1 cellular context compared by ENCODE assay signal in the genomic region with DNA sequence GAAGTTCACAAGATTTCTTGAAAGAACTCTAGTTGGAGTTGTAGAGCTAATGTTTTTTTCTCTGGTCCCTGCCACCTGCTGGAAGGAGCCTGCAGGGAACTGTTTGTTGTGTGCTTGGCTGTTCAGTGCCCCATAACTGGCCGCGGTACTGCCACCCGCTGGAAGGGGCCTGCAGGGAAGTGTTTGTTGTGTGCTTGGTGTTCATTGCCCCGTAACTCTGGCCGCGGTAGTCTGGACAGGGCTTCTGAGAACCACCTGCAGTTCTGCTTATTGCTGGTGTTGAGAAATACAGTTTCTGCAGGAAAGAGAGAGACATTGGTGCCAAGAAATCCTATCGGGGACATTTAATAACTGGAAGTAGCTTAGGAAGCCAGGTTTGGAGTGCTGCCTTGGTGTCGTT.
A peak's percentile ranks its signal among the peaks of the same experiment; 100 is the strongest.
TF ChIP-seq lines count a peak whose summit lies in the region.

No MANE protein-coding gene starts in this region.

TF ChIP-seq in HepG2, 621 proteins besides CTCF, POLR2A, EP300 and RAD21 (continued from another document and continues in another):
- TF ChIP-seq, protein P1, sequence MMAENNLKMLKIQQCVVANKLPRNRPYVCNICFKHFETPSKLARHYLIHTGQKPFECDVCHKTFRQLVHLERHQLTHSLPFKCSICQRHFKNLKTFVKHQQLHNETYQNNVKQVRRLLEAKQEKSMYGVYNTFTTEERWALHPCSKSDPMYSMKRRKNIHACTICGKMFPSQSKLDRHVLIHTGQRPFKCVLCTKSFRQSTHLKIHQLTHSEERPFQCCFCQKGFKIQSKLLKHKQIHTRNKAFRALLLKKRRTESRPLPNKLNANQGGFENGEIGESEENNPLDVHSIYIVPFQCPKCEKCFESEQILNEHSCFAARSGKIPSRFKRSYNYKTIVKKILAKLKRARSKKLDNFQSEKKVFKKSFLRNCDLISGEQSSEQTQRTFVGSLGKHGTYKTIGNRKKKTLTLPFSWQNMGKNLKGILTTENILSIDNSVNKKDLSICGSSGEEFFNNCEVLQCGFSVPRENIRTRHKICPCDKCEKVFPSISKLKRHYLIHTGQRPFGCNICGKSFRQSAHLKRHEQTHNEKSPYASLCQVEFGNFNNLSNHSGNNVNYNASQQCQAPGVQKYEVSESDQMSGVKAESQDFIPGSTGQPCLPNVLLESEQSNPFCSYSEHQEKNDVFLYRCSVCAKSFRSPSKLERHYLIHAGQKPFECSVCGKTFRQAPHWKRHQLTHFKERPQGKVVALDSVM (CRISPR knock-in tag; IDR thresholded peaks at IDR 0.05) = no peak
- TF ChIP-seq, protein P2, sequence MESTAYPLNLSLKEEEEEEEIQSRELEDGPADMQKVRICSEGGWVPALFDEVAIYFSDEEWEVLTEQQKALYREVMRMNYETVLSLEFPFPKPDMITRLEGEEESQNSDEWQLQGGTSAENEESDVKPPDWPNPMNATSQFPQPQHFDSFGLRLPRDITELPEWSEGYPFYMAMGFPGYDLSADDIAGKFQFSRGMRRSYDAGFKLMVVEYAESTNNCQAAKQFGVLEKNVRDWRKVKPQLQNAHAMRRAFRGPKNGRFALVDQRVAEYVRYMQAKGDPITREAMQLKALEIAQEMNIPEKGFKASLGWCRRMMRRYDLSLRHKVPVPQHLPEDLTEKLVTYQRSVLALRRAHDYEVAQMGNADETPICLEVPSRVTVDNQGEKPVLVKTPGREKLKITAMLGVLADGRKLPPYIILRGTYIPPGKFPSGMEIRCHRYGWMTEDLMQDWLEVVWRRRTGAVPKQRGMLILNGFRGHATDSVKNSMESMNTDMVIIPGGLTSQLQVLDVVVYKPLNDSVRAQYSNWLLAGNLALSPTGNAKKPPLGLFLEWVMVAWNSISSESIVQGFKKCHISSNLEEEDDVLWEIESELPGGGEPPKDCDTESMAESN (CRISPR knock-in tag; conservative IDR thresholded peaks at IDR 0.05) = 0 out of 2 replicates have a peak, but pooled peaks have one; percentile 36
- TF ChIP-seq MZF1 (CRISPR knock-in tag; IDR thresholded peaks at IDR 0.05; ENCODE audit: borderline replicate concordance) (peak; percentile 68; the same call in 1 of the 2 replicates), WIZ (CRISPR knock-in tag; IDR thresholded peaks at IDR 0.05) (no peak), CAMTA2 (CRISPR knock-in tag; IDR thresholded peaks at IDR 0.05; ENCODE audit: borderline replicate concordance) (no peak), ELF3 (CRISPR knock-in tag; IDR thresholded peaks at IDR 0.05) (peak; percentile 65), NR2C2 (CRISPR knock-in tag; IDR thresholded peaks at IDR 0.05; ENCODE audit: borderline replicate concordance) (no peak), PHF21A (CRISPR knock-in tag; IDR thresholded peaks at IDR 0.05) (0 out of 2 replicates have a peak, but pooled peaks have one; percentile 38), ZNF335 (CRISPR knock-in tag; IDR thresholded peaks at IDR 0.05) (0 out of 2 replicates have a peak, but pooled peaks have one; percentile 27), GATAD1 (CRISPR knock-in tag; IDR thresholded peaks at IDR 0.05) (0 out of 2 replicates have a peak, but pooled peaks have one; percentile 40), FOXA3 (CRISPR knock-in tag; IDR thresholded peaks at IDR 0.05) (peak; percentile 44; the same call in 1 of the 2 replicates), SP5 (CRISPR knock-in tag; IDR thresholded peaks at IDR 0.05; ENCODE audit: borderline replicate concordance, low read depth) (no peak), TOE1 (CRISPR knock-in tag; IDR thresholded peaks at IDR 0.05) (0 out of 2 replicates have a peak, but pooled peaks have one; percentile 46), MIER3 (CRISPR knock-in tag; IDR thresholded peaks at IDR 0.05; ENCODE audit: borderline replicate concordance) (0 out of 2 replicates have a peak, but pooled peaks have one; percentile 51), ZNF121 (CRISPR knock-in tag; IDR thresholded peaks at IDR 0.05) (peak; percentile 57; the same call in 1 of the 2 replicates), MLLT10 (CRISPR knock-in tag; IDR thresholded peaks at IDR 0.05) (no peak), FIP1L1 (IDR thresholded peaks at IDR 0.05; ENCODE audit: borderline replicate concordance, insufficient read depth, low read depth, low read length) (no peak), HNRNPL (IDR thresholded peaks at IDR 0.05; ENCODE audit: low read depth, low read length) (peak; percentile 47; the same call in 1 of the 2 replicates), TSC22D2 (CRISPR knock-in tag; IDR thresholded peaks at IDR 0.05; ENCODE audit: borderline replicate concordance) (peak; percentile 63; the same call in 1 of the 2 replicates), IRF2 (CRISPR knock-in tag; IDR thresholded peaks at IDR 0.05) (peak; percentile 67; the same call in 1 of the 2 replicates), KLF9 (CRISPR knock-in tag; IDR thresholded peaks at IDR 0.05; ENCODE audit: low read depth) (no peak), ZNF557 (CRISPR knock-in tag; IDR thresholded peaks at IDR 0.05) (0 out of 2 replicates have a peak, but pooled peaks have one; percentile 47), SMARCE1 (IDR thresholded peaks at IDR 0.05; ENCODE audit: borderline replicate concordance) (no peak), RXRB (CRISPR knock-in tag; IDR thresholded peaks at IDR 0.05; ENCODE audit: borderline replicate concordance) (peak; percentile 32; the same call in 1 of the 2 replicates), PHF5A (CRISPR knock-in tag; IDR thresholded peaks at IDR 0.05; ENCODE audit: low read depth, unreplicated experiment) (no peak), ZNF562 (CRISPR knock-in tag; IDR thresholded peaks at IDR 0.05; ENCODE audit: borderline replicate concordance) (no peak), ZNF782 (CRISPR knock-in tag; IDR thresholded peaks at IDR 0.05; ENCODE audit: borderline replicate concordance) (no peak), SP2 (CRISPR knock-in tag; IDR thresholded peaks at IDR 0.05) (no peak), ZNF652 (CRISPR knock-in tag; IDR thresholded peaks at IDR 0.05; ENCODE audit: borderline replicate concordance, low read depth) (no peak), KLF6 (CRISPR knock-in tag; IDR thresholded peaks at IDR 0.05) (no peak), GABPB1 (CRISPR knock-in tag; IDR thresholded peaks at IDR 0.05) (no peak), XRCC5 (optimal IDR thresholded peaks at IDR 0.05; ENCODE audit: low read length) (peak; percentile 91), THAP11 (CRISPR knock-in tag; IDR thresholded peaks at IDR 0.05) (peak; percentile 41; the same call in 1 of the 2 replicates), MIXL1 (CRISPR knock-in tag; IDR thresholded peaks at IDR 0.05) (peak; percentile 46; the same call in 1 of the 2 replicates), ZSCAN12 (CRISPR knock-in tag; IDR thresholded peaks at IDR 0.05) (no peak)
- TF ChIP-seq, protein P3, sequence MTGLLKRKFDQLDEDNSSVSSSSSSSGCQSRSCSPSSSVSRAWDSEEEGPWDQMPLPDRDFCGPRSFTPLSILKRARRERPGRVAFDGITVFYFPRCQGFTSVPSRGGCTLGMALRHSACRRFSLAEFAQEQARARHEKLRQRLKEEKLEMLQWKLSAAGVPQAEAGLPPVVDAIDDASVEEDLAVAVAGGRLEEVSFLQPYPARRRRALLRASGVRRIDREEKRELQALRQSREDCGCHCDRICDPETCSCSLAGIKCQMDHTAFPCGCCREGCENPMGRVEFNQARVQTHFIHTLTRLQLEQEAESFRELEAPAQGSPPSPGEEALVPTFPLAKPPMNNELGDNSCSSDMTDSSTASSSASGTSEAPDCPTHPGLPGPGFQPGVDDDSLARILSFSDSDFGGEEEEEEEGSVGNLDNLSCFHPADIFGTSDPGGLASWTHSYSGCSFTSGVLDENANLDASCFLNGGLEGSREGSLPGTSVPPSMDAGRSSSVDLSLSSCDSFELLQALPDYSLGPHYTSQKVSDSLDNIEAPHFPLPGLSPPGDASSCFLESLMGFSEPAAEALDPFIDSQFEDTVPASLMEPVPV (CRISPR knock-in tag; IDR thresholded peaks at IDR 0.05) = no peak
- TF ChIP-seq, protein P4, sequence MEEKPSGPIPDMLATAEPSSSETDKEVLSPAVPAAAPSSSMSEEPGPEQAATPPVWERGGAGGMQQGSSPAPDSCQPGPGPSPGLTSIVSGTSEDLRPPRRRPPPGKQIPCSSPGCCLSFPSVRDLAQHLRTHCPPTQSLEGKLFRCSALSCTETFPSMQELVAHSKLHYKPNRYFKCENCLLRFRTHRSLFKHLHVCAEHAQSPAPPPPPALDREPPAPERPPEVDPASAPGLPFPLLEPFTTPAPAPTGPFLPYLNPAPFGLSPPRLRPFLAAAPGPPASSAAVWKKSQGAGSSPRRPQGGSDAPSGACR (CRISPR knock-in tag; IDR thresholded peaks at IDR 0.05) = 0 out of 2 replicates have a peak, but pooled peaks have one; percentile 27
- TF ChIP-seq, protein P5, sequence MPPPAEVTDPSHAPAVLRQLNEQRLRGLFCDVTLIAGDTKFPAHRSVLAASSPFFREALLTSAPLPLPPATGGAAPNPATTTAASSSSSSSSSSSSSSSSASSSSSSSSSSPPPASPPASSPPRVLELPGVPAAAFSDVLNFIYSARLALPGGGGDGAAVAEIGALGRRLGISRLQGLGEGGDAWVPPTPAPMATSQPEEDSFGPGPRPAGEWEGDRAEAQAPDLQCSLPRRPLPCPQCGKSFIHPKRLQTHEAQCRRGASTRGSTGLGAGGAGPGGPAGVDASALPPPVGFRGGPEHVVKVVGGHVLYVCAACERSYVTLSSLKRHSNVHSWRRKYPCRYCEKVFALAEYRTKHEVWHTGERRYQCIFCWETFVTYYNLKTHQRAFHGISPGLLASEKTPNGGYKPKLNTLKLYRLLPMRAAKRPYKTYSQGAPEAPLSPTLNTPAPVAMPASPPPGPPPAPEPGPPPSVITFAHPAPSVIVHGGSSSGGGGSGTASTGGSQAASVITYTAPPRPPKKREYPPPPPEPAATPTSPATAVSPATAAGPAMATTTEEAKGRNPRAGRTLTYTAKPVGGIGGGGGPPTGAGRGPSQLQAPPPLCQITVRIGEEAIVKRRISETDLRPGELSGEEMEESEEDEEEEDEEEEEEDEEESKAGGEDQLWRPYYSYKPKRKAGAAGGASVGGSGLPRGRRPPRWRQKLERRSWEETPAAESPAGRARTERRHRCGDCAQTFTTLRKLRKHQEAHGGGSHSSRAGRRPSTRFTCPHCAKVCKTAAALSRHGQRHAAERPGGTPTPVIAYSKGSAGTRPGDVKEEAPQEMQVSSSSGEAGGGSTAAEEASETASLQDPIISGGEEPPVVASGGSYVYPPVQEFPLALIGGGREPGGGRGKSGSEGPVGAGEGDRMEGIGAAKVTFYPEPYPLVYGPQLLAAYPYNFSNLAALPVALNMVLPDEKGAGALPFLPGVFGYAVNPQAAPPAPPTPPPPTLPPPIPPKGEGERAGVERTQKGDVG (CRISPR knock-in tag; IDR thresholded peaks at IDR 0.05; ENCODE audit: borderline replicate concordance) = 0 out of 2 replicates have a peak, but pooled peaks have one; percentile 50
- TF ChIP-seq, protein P6, sequence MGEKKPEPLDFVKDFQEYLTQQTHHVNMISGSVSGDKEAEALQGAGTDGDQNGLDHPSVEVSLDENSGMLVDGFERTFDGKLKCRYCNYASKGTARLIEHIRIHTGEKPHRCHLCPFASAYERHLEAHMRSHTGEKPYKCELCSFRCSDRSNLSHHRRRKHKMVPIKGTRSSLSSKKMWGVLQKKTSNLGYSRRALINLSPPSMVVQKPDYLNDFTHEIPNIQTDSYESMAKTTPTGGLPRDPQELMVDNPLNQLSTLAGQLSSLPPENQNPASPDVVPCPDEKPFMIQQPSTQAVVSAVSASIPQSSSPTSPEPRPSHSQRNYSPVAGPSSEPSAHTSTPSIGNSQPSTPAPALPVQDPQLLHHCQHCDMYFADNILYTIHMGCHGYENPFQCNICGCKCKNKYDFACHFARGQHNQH (CRISPR knock-in tag; IDR thresholded peaks at IDR 0.05) = peak; percentile 56; the same call in 1 of the 2 replicates
- TF ChIP-seq, protein P7, sequence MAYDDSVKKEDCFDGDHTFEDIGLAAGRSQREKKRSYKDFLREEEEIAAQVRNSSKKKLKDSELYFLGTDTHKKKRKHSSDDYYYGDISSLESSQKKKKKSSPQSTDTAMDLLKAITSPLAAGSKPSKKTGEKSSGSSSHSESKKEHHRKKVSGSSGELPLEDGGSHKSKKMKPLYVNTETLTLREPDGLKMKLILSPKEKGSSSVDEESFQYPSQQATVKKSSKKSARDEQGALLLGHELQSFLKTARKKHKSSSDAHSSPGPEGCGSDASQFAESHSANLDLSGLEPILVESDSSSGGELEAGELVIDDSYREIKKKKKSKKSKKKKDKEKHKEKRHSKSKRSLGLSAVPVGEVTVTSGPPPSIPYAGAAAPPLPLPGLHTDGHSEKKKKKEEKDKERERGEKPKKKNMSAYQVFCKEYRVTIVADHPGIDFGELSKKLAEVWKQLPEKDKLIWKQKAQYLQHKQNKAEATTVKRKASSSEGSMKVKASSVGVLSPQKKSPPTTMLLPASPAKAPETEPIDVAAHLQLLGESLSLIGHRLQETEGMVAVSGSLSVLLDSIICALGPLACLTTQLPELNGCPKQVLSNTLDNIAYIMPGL (CRISPR knock-in tag; IDR thresholded peaks at IDR 0.05; ENCODE audit: borderline replicate concordance in 1 of 2, low read depth in 1 of 2) = peak; percentile 72 to 81; a peak in 3 of 4 replicates
- TF ChIP-seq, protein P8, sequence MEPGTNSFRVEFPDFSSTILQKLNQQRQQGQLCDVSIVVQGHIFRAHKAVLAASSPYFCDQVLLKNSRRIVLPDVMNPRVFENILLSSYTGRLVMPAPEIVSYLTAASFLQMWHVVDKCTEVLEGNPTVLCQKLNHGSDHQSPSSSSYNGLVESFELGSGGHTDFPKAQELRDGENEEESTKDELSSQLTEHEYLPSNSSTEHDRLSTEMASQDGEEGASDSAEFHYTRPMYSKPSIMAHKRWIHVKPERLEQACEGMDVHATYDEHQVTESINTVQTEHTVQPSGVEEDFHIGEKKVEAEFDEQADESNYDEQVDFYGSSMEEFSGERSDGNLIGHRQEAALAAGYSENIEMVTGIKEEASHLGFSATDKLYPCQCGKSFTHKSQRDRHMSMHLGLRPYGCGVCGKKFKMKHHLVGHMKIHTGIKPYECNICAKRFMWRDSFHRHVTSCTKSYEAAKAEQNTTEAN (CRISPR knock-in tag; conservative IDR thresholded peaks at IDR 0.05) = 0 out of 2 replicates have a peak, but pooled peaks have one; percentile 39
- TF ChIP-seq, protein P9, sequence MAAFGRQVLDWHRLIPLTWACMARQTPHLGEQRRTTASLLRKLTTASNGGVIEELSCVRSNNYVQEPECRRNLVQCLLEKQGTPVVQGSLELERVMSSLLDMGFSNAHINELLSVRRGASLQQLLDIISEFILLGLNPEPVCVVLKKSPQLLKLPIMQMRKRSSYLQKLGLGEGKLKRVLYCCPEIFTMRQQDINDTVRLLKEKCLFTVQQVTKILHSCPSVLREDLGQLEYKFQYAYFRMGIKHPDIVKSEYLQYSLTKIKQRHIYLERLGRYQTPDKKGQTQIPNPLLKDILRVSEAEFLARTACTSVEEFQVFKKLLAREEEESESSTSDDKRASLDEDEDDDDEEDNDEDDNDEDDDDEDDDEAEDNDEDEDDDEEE (CRISPR knock-in tag; IDR thresholded peaks at IDR 0.05) = no peak
- TF ChIP-seq, protein P10, sequence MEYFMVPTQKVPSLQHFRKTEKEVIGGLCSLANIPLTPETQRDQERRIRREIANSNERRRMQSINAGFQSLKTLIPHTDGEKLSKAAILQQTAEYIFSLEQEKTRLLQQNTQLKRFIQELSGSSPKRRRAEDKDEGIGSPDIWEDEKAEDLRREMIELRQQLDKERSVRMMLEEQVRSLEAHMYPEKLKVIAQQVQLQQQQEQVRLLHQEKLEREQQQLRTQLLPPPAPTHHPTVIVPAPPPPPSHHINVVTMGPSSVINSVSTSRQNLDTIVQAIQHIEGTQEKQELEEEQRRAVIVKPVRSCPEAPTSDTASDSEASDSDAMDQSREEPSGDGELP (IDR thresholded peaks at IDR 0.05; ENCODE audit: borderline replicate concordance, low read depth) = no peak
